7 cellular contexts compared by ENCODE assay signal in the genomic region with DNA sequence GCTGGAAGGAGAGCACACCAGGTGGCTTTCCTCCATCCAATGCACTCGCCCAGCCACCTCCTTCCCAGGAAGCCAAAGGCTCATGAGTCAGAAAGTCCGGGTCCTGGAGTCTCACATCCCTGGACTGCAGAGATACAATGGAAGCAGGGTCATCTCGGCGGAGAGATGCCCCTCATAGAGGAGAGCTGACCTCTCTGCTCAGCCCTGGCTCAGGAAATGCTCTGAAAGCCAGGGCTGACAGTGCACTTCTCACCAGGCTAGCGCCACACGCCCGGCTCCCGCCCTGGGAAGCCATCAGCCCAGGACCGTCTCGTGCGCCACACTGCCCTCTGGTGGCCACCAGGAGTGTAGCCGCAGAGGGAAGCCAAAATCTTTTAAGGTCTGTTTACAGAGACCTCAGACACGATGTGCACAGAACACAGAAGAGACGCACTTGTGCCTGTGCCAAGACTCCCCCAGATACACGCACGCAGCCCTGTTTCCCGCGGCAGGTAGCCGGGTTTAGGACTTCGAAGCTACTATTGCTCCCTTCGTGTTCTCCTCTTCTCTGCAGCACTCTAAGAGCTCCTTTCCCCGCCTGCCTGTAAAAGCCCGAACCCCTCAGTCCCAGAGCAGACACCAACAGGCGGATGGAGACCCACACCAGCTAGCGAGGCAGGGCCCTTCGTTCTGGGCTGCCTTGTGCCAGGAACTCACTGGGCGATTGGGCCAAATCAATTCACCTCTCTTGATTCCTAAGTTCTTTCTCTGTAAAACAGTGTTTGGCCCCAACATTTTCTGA. TPM values are rescaled to one million over a fixed set of nuclear protein-coding genes. Genes with fewer than 3 reads are reported as not detected.
DNase-seq lines count a peak whose midpoint lies in the region; ATAC-seq and TF ChIP-seq lines count a peak whose summit lies in the region.

No MANE protein-coding gene starts in this region.

- H3K27me3 ChIP-seq in skeletal muscle tissue (ENCODE audit: control insufficient read depth in 3 of 3, insufficient read depth in 3 of 3, low read length in 3 of 3), result peaks cover 0 to 10% (median 6%) of the 10 kb centered on the region in 3 donors

- in situ Hi-C loops in GM13977 (cut with MboI; ENCODE audit: low pct_unique_long_range_greater_than_20kb, low sequenced_read_pairs, unreplicated experiment) (no loop called here), astrocyte of the cerebellum (cut with HindIII; ENCODE audit: low sequenced_read_pairs) (loop anchor here (5.0 kb wide), 1 partner anchor 55 kb away; no protein-coding TSS in a partner anchor)

- peak overlapping the region in 2 of 3 donors; percentile 41 to 54 for H3K9ac ChIP-seq in skeletal muscle tissue (ENCODE audit: low read depth in 1 of 3, low read length in 3 of 3)

- H3K36me3 ChIP-seq in skeletal muscle tissue (ENCODE audit: control insufficient read depth in 3 of 3, insufficient read depth in 3 of 3, low read length in 3 of 3), result no peaks in the 10 kb centered on the region

- H3K4me3 ChIP-seq in astrocyte of the cerebellum (ENCODE audit: low read depth, low read length) (peak overlapping the region; percentile 22), skeletal muscle tissue (ENCODE audit: low read length in 3 of 3) (peak overlapping the region in 2 of 3 donors; percentile 25 to 29)

- no peak overlapping the region for H3K27ac ChIP-seq in skeletal muscle tissue (ENCODE audit: low read depth, low read length)

- no peaks in the 10 kb centered on the region for H3K9me3 ChIP-seq in skeletal muscle tissue (ENCODE audit: control insufficient read depth in 3 of 3, low read length in 3 of 3)

- peaks cover 6 to 30% (median 16%) of the 10 kb centered on the region in 3 donors for H3K4me1 ChIP-seq in skeletal muscle tissue (ENCODE audit: control insufficient read depth in 3 of 3, insufficient read depth in 3 of 3, low read length in 3 of 3)

- DNase-seq in GM13977 (ENCODE audit: low spot score) (peak; percentile 83), NCI-H1105 treated with DMSO at 0.1 percent for 48 hours (lab: John Stamatoyannopoulos, UW) (peak; percentile 53), T1000 (lab: John Stamatoyannopoulos, UW) (peak; percentile 72), astrocyte of the cerebellum (ENCODE audit: low read depth) (peak; percentile 42), hippocampal formation (lab: John Stamatoyannopoulos, UW) (peak; percentile 68 to 70)

- peak; percentile 84 for ATAC-seq in HG02642 (IDR thresholded peaks at IDR 0.05; ENCODE audit: poor library complexity, unreplicated experiment)

- TF ChIP-seq CTCF in GM13977 (IDR thresholded peaks at IDR 0.05; ENCODE audit: extremely low read depth, insufficient read depth, missing control alignments) (peak; percentile 97), astrocyte of the cerebellum (IDR thresholded peaks at IDR 0.05; ENCODE audit: low read depth, low read length, missing control alignments) (peak; percentile 92)

RNA-seq across cellular contexts. Expression of gene NTRK3, which starts 9.7 kb away (rescaled TPM):
- 6.8 TPM for total RNA-seq in skeletal muscle tissue
